In genomic region chr19:38478273-38478971, GRCh38 we compare ENCODE assay signal across 9 cellular contexts. TPM values are rescaled to one million over a fixed set of nuclear protein-coding genes. Genes with fewer than 3 reads are reported as not detected.
DNase-seq lines count a peak whose midpoint lies in the region; ATAC-seq and TF ChIP-seq lines count a peak whose summit lies in the region.
"Had no signal": no experiment of that assay in that cellular context is flagged by ENCODE, and none has a peak within 500 bp of the region (broad histone marks: within the 10 kb centered on the region; RNA-seq: fewer than 3 reads in every experiment).

No MANE protein-coding gene starts in this region.

- ATAC-seq in GM18867 (IDR thresholded peaks at IDR 0.05; ENCODE audit: unreplicated experiment) (no peak), HG03135 (IDR thresholded peaks at IDR 0.05; ENCODE audit: unreplicated experiment) (no peak)

- intact Hi-C loops in CD14-positive monocyte (cut with micrococcal nuclease), result no loop called here

- H3K4me3 Mint-ChIP-seq in CD14-positive monocyte, result no peak overlapping the region

- peak; percentile 46 for TF ChIP-seq CTCF in GM12864 (IDR thresholded peaks at IDR 0.05; ENCODE audit: low read depth, low read length, missing control alignments)
- TF ChIP-seq CTCF in cardiac fibroblast (IDR thresholded peaks at IDR 0.05; ENCODE audit: low read depth, low read length), result peak; percentile 10
- no peak for TF ChIP-seq CTCF in CD14-positive monocyte (IDR thresholded peaks at IDR 0.05)

- DNase-seq in ACHN (peak; percentile 21), GM12864 (ENCODE audit: low read depth) (no peak), NCI-H2227 treated with DMSO at 0.1 percent for 48 hours (lab: John Stamatoyannopoulos, UW) (peak; percentile 70), cardiac fibroblast (ENCODE audit: low read depth in 2 of 2) (peak in 1 of 2 donors; percentile 7), NCI-H146 (lab: John Stamatoyannopoulos, UW) (no peak), CD14-positive monocyte (ENCODE audit: low spot score) (no peak)

- in situ Hi-C loops in ACHN (cut with HindIII; ENCODE audit: low pct_ligation_motif_present, low pct_unique_long_range_greater_than_20kb, low sequenced_read_pairs), result no loop called here

- peaks cover 8 to 10% (median 10%) of the 10 kb centered on the region in 3 donors for H3K27me3 Mint-ChIP-seq in CD14-positive monocyte (ENCODE audit: low read depth in 3 of 3)

- H3K4me1 Mint-ChIP-seq in CD14-positive monocyte, result no peaks in the 10 kb centered on the region

- no peaks in the 10 kb centered on the region for H3K36me3 Mint-ChIP-seq in CD14-positive monocyte

- peaks cover 0 to 2% (median 0%) of the 10 kb centered on the region in 7 donors for H3K9me3 Mint-ChIP-seq in CD14-positive monocyte

- H3K27ac Mint-ChIP-seq in CD14-positive monocyte, result no peak overlapping the region

- no peak overlapping the region for H3K4me3 ChIP-seq in GM12864 (ENCODE audit: low read depth, low read length)
- H3K4me3 ChIP-seq in cardiac fibroblast (replicated peaks in 1 of 2; ENCODE audit: low read depth in 2 of 2, low read length in 2 of 2), result no peak overlapping the region

RNA-seq across cellular contexts. Expression of gene RYR1, which starts 44.9 kb away (rescaled TPM):
- 1 to 10 TPM in 1 of 2 donors, under 1 TPM in 1; 0.76 to 2.1 TPM for polyA plus RNA-seq in CD14-positive monocyte

RNA-seq across cellular contexts. Expression of gene RASGRP4, which starts 52.4 kb away (rescaled TPM):
- 10 to 100 TPM; 30.2 to 50.3 TPM for polyA plus RNA-seq in CD14-positive monocyte
- polyA plus RNA-seq: endothelial cell of umbilical vein had no signal

Comparison
In these comparisons a context has a peak if more than half of its experiments do, and no peak if none do; other contexts are left out.
1. DNase-seq: peak in ACHN (single experiment) and NCI-H2227 treated with DMSO at 0.1 percent for 48 hours (single experiment); none in GM12864 (single experiment), NCI-H146 (single experiment) and CD14-positive monocyte (single experiment).